In genomic region chr17:63078707-63079106, GRCh38 we compare ENCODE assay signal across 20 cellular contexts.
DNase-seq lines count a peak whose midpoint lies in the region; ATAC-seq, FAIRE-seq and TF ChIP-seq lines count a peak whose summit lies in the region.
"Had no signal": no experiment of that assay in that cellular context is flagged by ENCODE, and none has a peak within 500 bp of the region (broad histone marks: within the 10 kb centered on the region; RNA-seq: fewer than 3 reads in every experiment).

No MANE protein-coding gene starts in this region.

- H3K4me3 ChIP-seq in A549: no peak overlapping the region
- H3K4me3 ChIP-seq in HEK293 (ENCODE audit: low read depth, low read length): no peak overlapping the region
- H3K4me3 ChIP-seq: GM23248, HAP-1 had no signal

- H3K27ac ChIP-seq in A549: no peak overlapping the region
- H3K27ac ChIP-seq in HEK293 (ENCODE audit: extremely low read depth, low read depth, low read length): no peak overlapping the region
- H3K27ac ChIP-seq in epithelial cell of prostate: peak overlapping the region; percentile 72
- H3K27ac ChIP-seq: C4-2B, GM23248, HL-60 had no signal

- DNase-seq in A549 (ENCODE audit: low read depth in 1 of 2, low spot score in 1 of 2) (no peak), epithelial cell of prostate (ENCODE audit: low read depth, low spot score) (no peak), cerebellar nuclear complex (lab: John Stamatoyannopoulos, UW) (no peak), kidney tubule cell (ENCODE audit: low spot score) (no peak)
- no peak for DNase-seq in activated naive CD4-positive, alpha-beta T cell treated with anti-CD3 and anti-CD28 coated beads, Interleukin-2, amount 50 U/mL, for 16 hours
- DNase-seq: AML-193; CD4-positive, alpha-beta T cell; DMS153; DMS79; GDM1; GM23248 had no signal

- TF ChIP-seq CTCF in A549 (IDR thresholded peaks at IDR 0.05) (no peak), HEK293 (tag by site-specific recombination; IDR thresholded peaks at IDR 0.05) (no peak)

- H3K27ac Mint-ChIP-seq in activated T-helper 17 cell treated with anti-CD3 and anti-CD28 coated beads, Interleukin-2, amount 50 U/mL, for 72 hours: peak overlapping the region; percentile 23
- H3K27ac Mint-ChIP-seq: CD4-positive, alpha-beta T cell had no signal

- 86% methylated on average over 3 of the region's 3 CpGs for WGBS in A549 (ENCODE audit: missing lambda C conversion rate)

- CTCF ChIA-PET in A549 (lab: Yijun Ruan, JAX) (no interaction called here), HEK293 (lab: Yijun Ruan, JAX) (no interaction called here)

- no peak overlapping the region for H3K4me2 ChIP-seq in A549

- no peaks in the 10 kb centered on the region for H3K36me3 Mint-ChIP-seq in activated T-helper 17 cell treated with anti-CD3 and anti-CD28 coated beads, Interleukin-2, amount 50 U/mL, for 72 hours (ENCODE audit: low read depth)

- no peak for TF ChIP-seq POLR2A in A549 (IDR thresholded peaks at IDR 0.05; ENCODE audit: low read length)

- H3K9me3 ChIP-seq in A549: no peaks in the 10 kb centered on the region
- no peaks in the 10 kb centered on the region for H3K9me3 ChIP-seq in HEK293 (ENCODE audit: control insufficient read depth, insufficient read depth, low read depth, low read length)
- H3K9me3 ChIP-seq: HAP-1 had no signal

- no peak for TF ChIP-seq EP300 in A549 (IDR thresholded peaks at IDR 0.05)

- peak; percentile 93 for FAIRE-seq in A549 (lab: Jason Lieb, UNC)
- FAIRE-seq: A204.1, GM12892, GM18507 had no signal

- H3K36me3 ChIP-seq in HEK293 (ENCODE audit: control insufficient read depth in 2 of 2, insufficient read depth in 1 of 2, low read length in 2 of 2): no peaks in the 10 kb centered on the region
- H3K36me3 ChIP-seq: HAP-1 had no signal

- peaks cover 4% of the 10 kb centered on the region for H3K4me1 Mint-ChIP-seq in activated T-helper 17 cell treated with anti-CD3 and anti-CD28 coated beads, Interleukin-2, amount 50 U/mL, for 72 hours

- H3K4me1 ChIP-seq in A549: no peaks in the 10 kb centered on the region
- H3K4me1 ChIP-seq in HEK293 (ENCODE audit: control insufficient read depth, insufficient read depth, low read length): no peaks in the 10 kb centered on the region

- H3K9me3 Mint-ChIP-seq in activated T-helper 17 cell treated with anti-CD3 and anti-CD28 coated beads, Interleukin-2, amount 50 U/mL, for 72 hours: no peaks in the 10 kb centered on the region
- H3K9me3 Mint-ChIP-seq: CD4-positive, alpha-beta T cell had no signal

- ATAC-seq in A549 (no peak), HG03139 (IDR thresholded peaks at IDR 0.05; ENCODE audit: unreplicated experiment) (no peak)
- ATAC-seq in activated T-helper 17 cell treated with anti-CD3 and anti-CD28 coated beads, Interleukin-2, amount 50 U/mL, for 72 hours (replicated peaks): no peak

- no peak overlapping the region for H3K4me3 Mint-ChIP-seq in activated T-helper 17 cell treated with anti-CD3 and anti-CD28 coated beads, Interleukin-2, amount 50 U/mL, for 72 hours
- H3K4me3 Mint-ChIP-seq: CD4-positive, alpha-beta T cell had no signal

- TF ChIP-seq RAD21 in A549 (conservative IDR thresholded peaks at IDR 0.05 in 1 of 2, IDR thresholded peaks at IDR 0.05 in 1 of 2): no peak

- no peaks in the 10 kb centered on the region for H3K27me3 Mint-ChIP-seq in activated T-helper 17 cell treated with anti-CD3 and anti-CD28 coated beads, Interleukin-2, amount 50 U/mL, for 72 hours
- H3K27me3 Mint-ChIP-seq: CD4-positive, alpha-beta T cell had no signal

- POLR2A ChIA-PET in A549 (lab: Yijun Ruan, JAX) (no interaction called here), HEK293 (lab: Yijun Ruan, JAX) (no interaction called here)

TF ChIP-seq in A549, 52 proteins besides CTCF, POLR2A, EP300 and RAD21:
- TF ChIP-seq HEYL (CRISPR knock-in tag; IDR thresholded peaks at IDR 0.05): no peak
- TF ChIP-seq ESRRA (IDR thresholded peaks at IDR 0.05; ENCODE audit: borderline replicate concordance, low read length): no peak
- TF ChIP-seq SREBF2 (IDR thresholded peaks at IDR 0.05): no peak
- TF ChIP-seq PBX3 (IDR thresholded peaks at IDR 0.05): no peak
- TF ChIP-seq NR3C1 (IDR thresholded peaks at IDR 0.05): no peak
- no peak for TF ChIP-seq GATA3 (IDR thresholded peaks at IDR 0.05; ENCODE audit: borderline replicate concordance)
- TF ChIP-seq MAFK (IDR thresholded peaks at IDR 0.05; ENCODE audit: partially characterized antibody): no peak
- TF ChIP-seq HMGXB4 (CRISPR knock-in tag; IDR thresholded peaks at IDR 0.05; ENCODE audit: borderline replicate concordance): no peak
- no peak for TF ChIP-seq E2F6 (IDR thresholded peaks at IDR 0.05; ENCODE audit: borderline replicate concordance, low read depth)

TF ChIP-seq in HEK293, 187 proteins besides CTCF, POLR2A, EP300 and RAD21:
- TF ChIP-seq OSR2 (tag by site-specific recombination; IDR thresholded peaks at IDR 0.05): no peak
- TF ChIP-seq ZBTB6 (tag by site-specific recombination; IDR thresholded peaks at IDR 0.05): no peak
- no peak for TF ChIP-seq ZNF530 (tag by site-specific recombination; IDR thresholded peaks at IDR 0.05; ENCODE audit: low read depth)
- no peak for TF ChIP-seq ZNF404 (tag by site-specific recombination; IDR thresholded peaks at IDR 0.05)
- peak; percentile 61 for TF ChIP-seq SCRT2 (tag by site-specific recombination; IDR thresholded peaks at IDR 0.05)
- no peak for TF ChIP-seq ZNF16 (tag by site-specific recombination; IDR thresholded peaks at IDR 0.05; ENCODE audit: low read depth)
- TF ChIP-seq ZSCAN30 (tag by site-specific recombination; IDR thresholded peaks at IDR 0.05): no peak
- no peak for TF ChIP-seq YY2 (tag by site-specific recombination; IDR thresholded peaks at IDR 0.05)
- TF ChIP-seq ZNF423 (tag by site-specific recombination; IDR thresholded peaks at IDR 0.05): no peak
- TF ChIP-seq PRDM6 (tag by site-specific recombination; IDR thresholded peaks at IDR 0.05): peak; percentile 45
